In the genomic region with DNA sequence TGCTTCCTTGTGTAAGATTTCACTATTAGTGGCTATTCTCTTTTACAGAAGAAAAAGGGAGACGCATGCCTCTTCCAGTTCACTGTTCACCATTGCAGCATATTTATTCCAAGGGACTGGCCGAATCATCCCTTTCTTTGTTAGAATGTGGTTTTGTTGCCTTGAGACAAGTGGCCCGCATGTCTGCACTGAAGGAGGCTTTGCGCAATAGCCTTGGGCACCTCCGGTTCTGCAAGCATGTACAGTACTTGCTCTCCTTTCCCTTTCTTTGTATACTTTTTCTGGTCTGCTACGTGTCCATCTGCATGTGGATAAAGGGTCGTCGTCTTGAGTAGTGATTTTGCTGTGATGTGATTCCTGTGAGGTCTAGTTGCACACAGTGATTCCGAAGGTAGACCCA, we compare ENCODE assay signal across 10 cellular contexts. TPM values are rescaled to one million over a fixed set of nuclear protein-coding genes. Genes with fewer than 3 reads are reported as not detected.
DNase-seq lines count a peak whose midpoint lies in the region; ATAC-seq, FAIRE-seq and TF ChIP-seq lines count a peak whose summit lies in the region.
"Had no signal": no experiment of that assay in that cellular context is flagged by ENCODE, and none has a peak within 500 bp of the region (broad histone marks: within the 10 kb centered on the region; RNA-seq: fewer than 3 reads in every experiment).

No MANE protein-coding gene starts in this region.

- H3K27ac Mint-ChIP-seq in naive thymus-derived CD8-positive, alpha-beta T cell = peak overlapping the region in 3 of 10 donors; percentile 15 to 71 (median 57)
- H3K27ac Mint-ChIP-seq in activated naive CD4-positive, alpha-beta T cell treated with anti-CD3 and anti-CD28 coated beads, Interleukin-2, amount 50 U/mL, for 72 hours = no peak overlapping the region

- H3K56ac ChIP-seq in H1 (replicated peaks; ENCODE audit: insufficient read length, low read depth, low read length) = no peak overlapping the region

- TF ChIP-seq RAD21 in H1 (IDR thresholded peaks at IDR 0.05 in 1 of 2, conservative IDR thresholded peaks at IDR 0.05 in 1 of 2; ENCODE audit: low read depth in 2 of 2, low read length in 2 of 2) = no peak

- H3K36me3 Mint-ChIP-seq in naive thymus-derived CD8-positive, alpha-beta T cell = peaks cover 0 to 6% (median 3%) of the 10 kb centered on the region in 3 donors
- H3K36me3 Mint-ChIP-seq in activated naive CD4-positive, alpha-beta T cell treated with anti-CD3 and anti-CD28 coated beads, Interleukin-2, amount 50 U/mL, for 72 hours = no peaks in the 10 kb centered on the region

- H3K4me1 Mint-ChIP-seq in naive thymus-derived CD8-positive, alpha-beta T cell = peaks cover 23 to 67% (median 60%) of the 10 kb centered on the region in 4 donors

- H3K27me3 Mint-ChIP-seq in naive thymus-derived CD8-positive, alpha-beta T cell = no peaks in the 10 kb centered on the region

- no peak for TF ChIP-seq CTCF in H1 (IDR thresholded peaks at IDR 0.05; ENCODE audit: control extremely low read depth in 1 of 3, insufficient read depth in 1 of 3, low read depth in 1 of 3, low read length in 3 of 3)
- no peak for TF ChIP-seq CTCF in osteoblast (IDR thresholded peaks at IDR 0.05; ENCODE audit: extremely low read depth, low read depth, low read length)
- no peak for TF ChIP-seq CTCF in psoas muscle (IDR thresholded peaks at IDR 0.05)

- H3K23ac ChIP-seq in H1 (ENCODE audit: insufficient read length) = no peak overlapping the region

- no peak overlapping the region for H3K4ac ChIP-seq in H1 (replicated peaks; ENCODE audit: insufficient read length, low read depth, low read length)

- no peak overlapping the region; the same call in 1 of the 2 replicates for H2BK5ac ChIP-seq in H1 (ENCODE audit: low read depth, low read length)

- peak overlapping the region; percentile 26 for H4K91ac ChIP-seq in H1 (replicated peaks; ENCODE audit: insufficient read length, low read length)

- H3K9me3 ChIP-seq in H1 (ENCODE audit: insufficient read depth in 2 of 2, low read depth in 1 of 2, low read length in 1 of 2) (no peaks in the 10 kb centered on the region), osteoblast (ENCODE audit: low read depth, low read length) (no peaks in the 10 kb centered on the region), psoas muscle (no peaks in the 10 kb centered on the region)

- peaks cover 16% of the 10 kb centered on the region for H3K79me1 ChIP-seq in H1 (ENCODE audit: low read depth, low read length)

- DNase-seq in CD1c-positive myeloid dendritic cell (ENCODE audit: extremely low spot score) (peak; percentile 57), NCI-H226 (peak; percentile 74), H1 (ENCODE audit: low read depth in 1 of 2, low spot score in 2 of 2) (no peak), osteoblast (ENCODE audit: insufficient read length, low spot score, missing footprints) (peak; percentile 43), psoas muscle (no peak)
- no peak for DNase-seq in naive thymus-derived CD8-positive, alpha-beta T cell
- no peak for DNase-seq in activated naive CD4-positive, alpha-beta T cell treated with anti-CD3 and anti-CD28 coated beads, Interleukin-2, amount 50 U/mL, for 72 hours (ENCODE audit: low spot score in 2 of 2)
- DNase-seq: activated naive CD4-positive, alpha-beta T cell; NCI-H82 had no signal

- no peak overlapping the region for H4K8ac ChIP-seq in H1 (ENCODE audit: extremely low read depth, insufficient read depth, low read length)

- no peak overlapping the region for H2AFZ ChIP-seq in H1 (ENCODE audit: low read length)
- no peak overlapping the region for H2AFZ ChIP-seq in osteoblast (ENCODE audit: low read length)

- H3K36me3 ChIP-seq in H1 (ENCODE audit: control insufficient read depth in 2 of 4, insufficient read depth in 4 of 4, low read length in 3 of 4) = no peaks in the 10 kb centered on the region
- H3K36me3 ChIP-seq in osteoblast (ENCODE audit: insufficient read depth, low read length) = no peaks in the 10 kb centered on the region
- H3K36me3 ChIP-seq in psoas muscle (ENCODE audit: insufficient read depth in 1 of 2, low read depth in 1 of 2) = no peaks in the 10 kb centered on the region

- no peak overlapping the region for H2BK120ac ChIP-seq in H1 (replicated peaks; ENCODE audit: low read depth, low read length)

- peak overlapping the region; percentile 79; the same call in 1 of the 2 replicates for H2AK5ac ChIP-seq in H1 (ENCODE audit: low read depth, low read length)

- H3K27me3 ChIP-seq in H1 (replicated peaks in 1 of 4; ENCODE audit: control insufficient read depth in 3 of 4, extremely low read depth in 1 of 4, insufficient read depth in 3 of 4, low read length in 3 of 4) (no peaks in the 10 kb centered on the region), osteoblast (ENCODE audit: insufficient read depth, low read length) (no peaks in the 10 kb centered on the region), psoas muscle (ENCODE audit: insufficient read depth in 3 of 3, low read length in 2 of 3) (no peaks in the 10 kb centered on the region)

- H2BK15ac ChIP-seq in H1 (ENCODE audit: low read length) = no peak overlapping the region

- H3K4me1 ChIP-seq in H1 (replicated peaks in 1 of 4; ENCODE audit: control insufficient read depth in 3 of 4, insufficient read depth in 4 of 4, low read length in 3 of 4) = peaks cover 11 to 25% (median 19%) of the 10 kb centered on the region in 4 experiments
- H3K4me1 ChIP-seq in osteoblast (ENCODE audit: insufficient read depth, low read length) = peaks cover 58% of the 10 kb centered on the region
- peaks cover 4% of the 10 kb centered on the region for H3K4me1 ChIP-seq in psoas muscle

- TF ChIP-seq POLR2A in H1 (IDR thresholded peaks at IDR 0.05; ENCODE audit: control extremely low read depth in 1 of 2, low read depth in 2 of 2, low read length in 2 of 2) = no peak

- H3K4me3 Mint-ChIP-seq in naive thymus-derived CD8-positive, alpha-beta T cell = no peak overlapping the region

- H3K4me2 ChIP-seq in H1 (ENCODE audit: insufficient read depth in 1 of 2, low read depth in 2 of 2, low read length in 2 of 2) (0 out of 4 replicates have a peak overlapping the region, but pooled peaks of 1 of the 2 experiments have one; percentile 22), osteoblast (ENCODE audit: insufficient read depth, low read length) (peak overlapping the region; percentile 63)

- intact Hi-C loops in psoas muscle (cut with DNase I) = no loop called here

- no peak overlapping the region for H3K4me3 ChIP-seq in H1 (ENCODE audit: extremely low read depth in 1 of 4, insufficient read depth in 2 of 4, low read depth in 3 of 4, low read length in 4 of 4)
- H3K4me3 ChIP-seq in osteoblast (ENCODE audit: insufficient read depth, low read length) = peak overlapping the region; percentile 1
- H3K4me3 ChIP-seq in psoas muscle = no peak overlapping the region

- H3K27ac ChIP-seq in H1 (ENCODE audit: low read depth, low read length) = no peak overlapping the region
- H3K27ac ChIP-seq in osteoblast (ENCODE audit: low read depth, low read length) = peak overlapping the region; percentile 93
- H3K27ac ChIP-seq in psoas muscle = no peak overlapping the region

- no peak overlapping the region; a peak in 1 of 7 replicates for H3K9ac ChIP-seq in H1 (replicated peaks in 1 of 4; ENCODE audit: extremely low read depth in 1 of 4, low read depth in 3 of 4, low read length in 3 of 4)

- H2BK12ac ChIP-seq in H1 (ENCODE audit: low read depth, low read length) = peak overlapping the region; percentile 4; the same call in 1 of the 2 replicates

- 79% methylated on average over 9 of the region's 9 CpGs; no CpG with 5 or more reads in 1 of the 2 experiments for WGBS in H1 (ENCODE audit: extremely low coverage in 1 of 2, insufficient coverage in 1 of 2, insufficient read length in 1 of 2, insufficient replicate concordance in 2 of 2, low coverage in 1 of 2, low lambda C conversion rate in 2 of 2, missing lambda C conversion rate in 1 of 2), 2 experiments
- 87 to 89% (median 87%) methylated on average over 9 of the region's 9 CpGs for WGBS in psoas muscle, 3 donors

- no peak for ATAC-seq in psoas muscle
- ATAC-seq in naive thymus-derived CD8-positive, alpha-beta T cell = no peak
- ATAC-seq in HG03025 (IDR thresholded peaks at IDR 0.05; ENCODE audit: low FRiP score, unreplicated experiment) = no peak
- no peak for ATAC-seq in activated naive CD4-positive, alpha-beta T cell treated with anti-CD3 and anti-CD28 coated beads, Interleukin-2, amount 50 U/mL, for 72 hours

- no peak overlapping the region for H3K14ac ChIP-seq in H1 (ENCODE audit: insufficient read length)

- POLR2A ChIA-PET in H1 (lab: Charles Lee; ENCODE audit: partially characterized antibody) = interaction anchor here (1.6 to 3.0 kb wide), 2 partner anchors 10 to 19 kb away, joined by 3 to 12 read pairs; no protein-coding TSS in a partner anchor
- POLR2A ChIA-PET in naive thymus-derived CD8-positive, alpha-beta T cell (lab: Charles Lee) = interaction anchor here (0.6 kb wide), 1 partner anchor 196 kb away, joined by 3 read pairs; no protein-coding TSS in a partner anchor

- FAIRE-seq in H1 (lab: Jason Lieb, UNC) = no peak

- CTCF ChIA-PET in H1 (lab: Charles Lee; ENCODE audit: partially characterized antibody) = interaction anchor here (1.5 to 2.8 kb wide), 3 partner anchors 20 to 43 kb away, joined by 7 to 19 read pairs (median 7); a partner anchor contains a TSS

- no peak overlapping the region for H3K18ac ChIP-seq in H1 (ENCODE audit: extremely low read depth, low read length)

- peaks cover 0 to 3% (median 0%) of the 10 kb centered on the region in 9 donors for H3K9me3 Mint-ChIP-seq in naive thymus-derived CD8-positive, alpha-beta T cell
- H3K9me3 Mint-ChIP-seq in activated naive CD4-positive, alpha-beta T cell treated with anti-CD3 and anti-CD28 coated beads, Interleukin-2, amount 50 U/mL, for 72 hours = no peaks in the 10 kb centered on the region

- no peaks in the 10 kb centered on the region for H3K23me2 ChIP-seq in H1 (ENCODE audit: low read depth, low read length)

- no peak for TF ChIP-seq EP300 in H1 (IDR thresholded peaks at IDR 0.05; ENCODE audit: borderline replicate concordance in 1 of 2, low read depth in 2 of 2, low read length in 2 of 2)

- H4K20me1 ChIP-seq in H1 (replicated peaks in 1 of 2; ENCODE audit: control insufficient read depth in 1 of 2, insufficient read depth in 2 of 2, low read length in 2 of 2) (peaks cover 3 to 10% of the 10 kb centered on the region in 2 experiments), osteoblast (ENCODE audit: insufficient read depth, low read length) (peaks cover 6% of the 10 kb centered on the region)

- H3K79me2 ChIP-seq in H1 (ENCODE audit: control insufficient read depth in 1 of 2, insufficient read depth in 2 of 2, low read length in 2 of 2) (peaks cover 12 to 89% of the 10 kb centered on the region in 2 experiments), osteoblast (ENCODE audit: insufficient read depth, low read length) (peaks cover 79% of the 10 kb centered on the region)

- no peak overlapping the region for H2BK20ac ChIP-seq in H1 (ENCODE audit: low read length)

- no peak overlapping the region for H4K5ac ChIP-seq in H1 (ENCODE audit: insufficient read length, low read depth, low read length)

RNA-seq across cellular contexts. Expression of a gene that starts 43.0 kb away (rescaled TPM):
- 118 and 122 TPM in 2 replicates for total RNA-seq in H1 (2021; fragmentation: NEBNext Ultra II Directional; extraction: Animal tissue kit (Norgen Biotek cat#: 25700))
- polyA plus RNA-seq in H1 (2011; rRNA removed) (72.2 and 72.3 TPM in 2 replicates), psoas muscle (10 to 100 TPM in 2 of 3 donors, 1 to 10 TPM in 1; 6.4 to 14.7 (median 11.0) TPM)
- polyA plus RNA-seq in H1 (2011; cell fraction: cytosol; rRNA removed) = 53.0 TPM
- polyA plus RNA-seq in H1 (2011; cell fraction: nucleus; rRNA removed) = 599 TPM
- 82.4 to 123 TPM (median 108 TPM) in 4 replicates for polyA plus RNA-seq in H1 (2012, experiment 1 of 2)
- 47.2 TPM for polyA plus RNA-seq in H1 (2012, experiment 2 of 2)
- 96.1 TPM for polyA plus RNA-seq in H1 (2013, experiment 1 of 2)
- polyA plus RNA-seq in H1 (2013, experiment 2 of 2) = 85.9 TPM
- 249 and 262 TPM in 2 replicates for polyA minus RNA-seq in H1 (2011; rRNA and poly(A)+ RNA removed)
- 121 TPM for polyA minus RNA-seq in H1 (2011; cell fraction: cytosol; rRNA and poly(A)+ RNA removed)
- polyA minus RNA-seq in H1 (2011; cell fraction: nucleus; rRNA and poly(A)+ RNA removed) = 391 TPM
- total RNA-seq in osteoblast (259 and 274 TPM in 2 replicates), psoas muscle (10 to 100 TPM; 11.6 to 17.9 (median 15.4) TPM)
- 10 to 100 TPM; 75.2 to 76.7 TPM for total RNA-seq in naive thymus-derived CD8-positive, alpha-beta T cell
- polyA plus RNA-seq in naive thymus-derived CD8-positive, alpha-beta T cell = 10 to 100 TPM; 11.8 to 32.2 (median 24.4) TPM
- total RNA-seq in activated naive CD4-positive, alpha-beta T cell treated with anti-CD3 and anti-CD28 coated beads, Interleukin-2, amount 50 U/mL, for 72 hours = 10 to 100 TPM; 17.5 to 34.2 TPM

Comparison
In these comparisons a context has a peak if more than half of its experiments do, and no peak if none do; other contexts are left out.
1. DNase-seq: peak in CD1c-positive myeloid dendritic cell (single experiment), NCI-H226 (single experiment) and osteoblast (single experiment); none in H1 (0 of 2), psoas muscle (0 of 2), naive thymus-derived CD8-positive, alpha-beta T cell (0 of 10) and activated naive CD4-positive, alpha-beta T cell treated with anti-CD3 and anti-CD28 coated beads, Interleukin-2, amount 50 U/mL, for 72 hours (0 of 2).